31 cellular contexts compared by ENCODE assay signal in genomic region chr6:41448256-41448655, GRCh38.
"Had no signal": no experiment of that assay in that cellular context is flagged by ENCODE, and none has a peak within 500 bp of the region (broad histone marks: within the 10 kb centered on the region; RNA-seq: fewer than 3 reads in every experiment).

No MANE protein-coding gene starts in this region.

- DNase-seq: activated CD4-positive, alpha-beta memory T cell treated with anti-CD3 and anti-CD28 coated beads, Interleukin-2, amount 10 ng/mL, durations not matched to agents 7 days and 5 days; activated CD4-positive, alpha-beta T cell treated with anti-CD3 and anti-CD28 coated beads for 36 hours; activated CD4-positive, alpha-beta T cell treated with anti-CD3 and anti-CD28 coated beads, Interleukin-2, amount 10 ng/mL, durations not matched to agents 24 days and 14 days; activated CD4-positive, CD25-positive, alpha-beta regulatory T cell; activated CD4-positive, CD25-positive, alpha-beta regulatory T cell treated with anti-CD3 and anti-CD28 coated beads, Interleukin-2, amount 50 U/mL, for 72 hours; activated CD8-positive, alpha-beta memory T cell treated with anti-CD3 and anti-CD28 coated beads, Interleukin-2, amount 50 U/mL, for 48 hours; activated effector memory CD4-positive, alpha-beta T cell treated with Interleukin-2 at 50 U/mL for 16 hours; activated gamma-delta T cell treated with Interleukin-2 at 50 U/mL for 16 hours; activated naive CD4-positive, alpha-beta T cell treated with anti-CD3 and anti-CD28 coated beads for 36 hours; activated naive CD8-positive, alpha-beta T cell treated with anti-CD3 and anti-CD28 coated beads, Interleukin-2, amount 10 ng/mL, durations not matched to agents 7 days and 5 days; activated T-cell treated with anti-CD3 and anti-CD28 coated beads for 4 hours; activated T-cell treated with anti-CD3 and anti-CD28 coated beads, Interleukin-2, amount 50 U/mL, for 24 hours; activated T-cell treated with anti-CD3 and anti-CD28 coated beads, Interleukin-2, amount 50 U/mL, for 72 hours; central memory CD4-positive, alpha-beta T cell; cerebellar nuclear complex; colonic mucosa; effector CD8-positive, alpha-beta T cell; esophagus squamous epithelium; foreskin melanocyte; heart right ventricle had no signal

- ATAC-seq: activated CD4-positive, alpha-beta T cell treated with anti-CD3 and anti-CD28 coated beads for 36 hours; activated naive CD4-positive, alpha-beta T cell treated with anti-CD3 and anti-CD28 coated beads, Interleukin-2, amount 50 U/mL, for 72 hours; activated T-cell treated with anti-CD3 and anti-CD28 coated beads, Interleukin-2, amount 50 U/mL, for 72 hours; gastroesophageal sphincter; heart right ventricle had no signal

- H3K36me3 ChIP-seq: ascending aorta, breast epithelium, cardiac muscle cell, colonic mucosa, esophagus squamous epithelium, gastroesophageal sphincter, heart right ventricle had no signal

- H3K9me3 ChIP-seq: ascending aorta, breast epithelium, colonic mucosa, esophagus squamous epithelium, gastroesophageal sphincter, heart right ventricle had no signal

- H3K27me3 ChIP-seq: ascending aorta, breast epithelium, cardiac muscle cell, colonic mucosa, gastroesophageal sphincter, hepatocyte had no signal

- FAIRE-seq: endometrium, endothelial cell of umbilical vein had no signal

- H3K27ac ChIP-seq: ascending aorta, breast epithelium, cardiac muscle cell, epithelial cell of prostate, esophagus squamous epithelium had no signal

- H2AFZ ChIP-seq: hepatocyte had no signal

- H3K36me3 Mint-ChIP-seq: activated naive CD4-positive, alpha-beta T cell treated with anti-CD3 and anti-CD28 coated beads, Interleukin-2, amount 50 U/mL, for 72 hours; activated naive CD8-positive, alpha-beta T cell treated with anti-CD3 and anti-CD28 coated beads, Interleukin-2, amount 10 ng/mL, durations not matched to agents 7 days and 5 days; brain had no signal

- H3K9me3 Mint-ChIP-seq: activated CD4-positive, alpha-beta memory T cell treated with anti-CD3 and anti-CD28 coated beads, Interleukin-2, amount 10 ng/mL, durations not matched to agents 7 days and 5 days; activated CD4-positive, alpha-beta T cell treated with anti-CD3 and anti-CD28 coated beads, Interleukin-2, amount 10 ng/mL, durations not matched to agents 24 days and 14 days; activated naive CD4-positive, alpha-beta T cell treated with anti-CD3 and anti-CD28 coated beads for 36 hours; activated naive CD4-positive, alpha-beta T cell treated with anti-CD3 and anti-CD28 coated beads, Interleukin-2, amount 50 U/mL, for 72 hours; activated naive CD8-positive, alpha-beta T cell treated with anti-CD3 and anti-CD28 coated beads, Interleukin-2, amount 10 ng/mL, durations not matched to agents 7 days and 5 days; activated T-cell treated with anti-CD3 and anti-CD28 coated beads, Interleukin-2, amount 50 U/mL, for 24 hours; activated T-cell treated with anti-CD3 and anti-CD28 coated beads, Interleukin-2, amount 50 U/mL, for 72 hours; T-helper 1 cell treated with Interleukin-12 subunit alpha and Interleukin-12 subunit beta and Interleukin-4 antibody, amounts not matched to agents 30 μg/mL and 1 μg/mL, for 36 hours had no signal

- H3K4me2 ChIP-seq: hepatocyte had no signal

- H3K4me3 ChIP-seq: ascending aorta, breast epithelium, cardiac muscle cell, colonic mucosa, esophagus squamous epithelium, gastroesophageal sphincter, heart right ventricle, hepatocyte had no signal

- H3K4me3 Mint-ChIP-seq: activated CD4-positive, alpha-beta memory T cell treated with anti-CD3 and anti-CD28 coated beads, Interleukin-2, amount 10 ng/mL, durations not matched to agents 7 days and 5 days; activated CD4-positive, alpha-beta T cell treated with anti-CD3 and anti-CD28 coated beads for 36 hours; activated CD4-positive, alpha-beta T cell treated with anti-CD3 and anti-CD28 coated beads, Interleukin-2, amount 10 ng/mL, durations not matched to agents 24 days and 14 days; activated naive CD4-positive, alpha-beta T cell treated with anti-CD3 and anti-CD28 coated beads for 36 hours; activated naive CD8-positive, alpha-beta T cell treated with anti-CD3 and anti-CD28 coated beads, Interleukin-2, amount 10 ng/mL, durations not matched to agents 7 days and 5 days; activated T-cell treated with anti-CD3 and anti-CD28 coated beads, Interleukin-2, amount 50 U/mL, for 24 hours; activated T-cell treated with anti-CD3 and anti-CD28 coated beads, Interleukin-2, amount 50 U/mL, for 72 hours; T-helper 1 cell treated with Interleukin-12 subunit alpha and Interleukin-12 subunit beta and Interleukin-4 antibody, amounts not matched to agents 30 μg/mL and 1 μg/mL, for 36 hours had no signal

- H3K4me1 Mint-ChIP-seq: activated CD4-positive, alpha-beta memory T cell treated with anti-CD3 and anti-CD28 coated beads, Interleukin-2, amount 10 ng/mL, durations not matched to agents 7 days and 5 days; activated CD4-positive, alpha-beta T cell treated with anti-CD3 and anti-CD28 coated beads for 36 hours; activated CD4-positive, alpha-beta T cell treated with anti-CD3 and anti-CD28 coated beads, Interleukin-2, amount 10 ng/mL, durations not matched to agents 24 days and 14 days; activated naive CD8-positive, alpha-beta T cell treated with anti-CD3 and anti-CD28 coated beads, Interleukin-2, amount 10 ng/mL, durations not matched to agents 7 days and 5 days had no signal

- H3K79me2 ChIP-seq: hepatocyte had no signal

- H3K27ac Mint-ChIP-seq: activated CD4-positive, alpha-beta memory T cell treated with anti-CD3 and anti-CD28 coated beads, Interleukin-2, amount 10 ng/mL, durations not matched to agents 7 days and 5 days; activated CD4-positive, alpha-beta T cell treated with anti-CD3 and anti-CD28 coated beads for 36 hours; activated CD4-positive, alpha-beta T cell treated with anti-CD3 and anti-CD28 coated beads, Interleukin-2, amount 10 ng/mL, durations not matched to agents 24 days and 14 days; activated naive CD4-positive, alpha-beta T cell treated with anti-CD3 and anti-CD28 coated beads for 36 hours; activated naive CD4-positive, alpha-beta T cell treated with anti-CD3 and anti-CD28 coated beads, Interleukin-2, amount 50 U/mL, for 72 hours; activated naive CD8-positive, alpha-beta T cell treated with anti-CD3 and anti-CD28 coated beads, Interleukin-2, amount 10 ng/mL, durations not matched to agents 7 days and 5 days; activated T-cell treated with anti-CD3 and anti-CD28 coated beads, Interleukin-2, amount 50 U/mL, for 24 hours; activated T-cell treated with anti-CD3 and anti-CD28 coated beads, Interleukin-2, amount 50 U/mL, for 72 hours; T-helper 1 cell treated with Interleukin-12 subunit alpha and Interleukin-12 subunit beta and Interleukin-4 antibody, amounts not matched to agents 30 μg/mL and 1 μg/mL, for 36 hours had no signal
